Comparison of ENCODE assay signal across 13 cellular contexts in genomic region chr7:69651101-69651590, GRCh38.
DNase-seq lines count a peak whose midpoint lies in the region; ATAC-seq, FAIRE-seq and TF ChIP-seq lines count a peak whose summit lies in the region.
"Had no signal": no experiment of that assay in that cellular context is flagged by ENCODE, and none has a peak within 500 bp of the region (broad histone marks: within the 10 kb centered on the region; RNA-seq: fewer than 3 reads in every experiment).

No MANE protein-coding gene starts in this region.

- H3K27ac ChIP-seq in OCI-LY1 (ENCODE audit: low read depth, low read length, poor library complexity, severe bottlenecking) (peak overlapping the region; percentile 95), RWPE1 (no peak overlapping the region)

- peak; percentile 89 for FAIRE-seq in GM19239 (lab: Jason Lieb, UNC)

- H4K20me1 ChIP-seq in OCI-LY1 (ENCODE audit: insufficient read depth, low read length): no peaks in the 10 kb centered on the region

- H3K36me3 ChIP-seq in OCI-LY1 (ENCODE audit: insufficient read depth, low read length): no peaks in the 10 kb centered on the region
- H3K36me3 ChIP-seq: MG63 had no signal

- H3K79me2 ChIP-seq in OCI-LY1 (ENCODE audit: insufficient read depth, low read length): peaks cover 90% of the 10 kb centered on the region

- 0 out of 2 replicates have a peak, but pooled peaks cover 6% of the 10 kb centered on the region for H3F3A ChIP-seq in OCI-LY1 (ENCODE audit: insufficient read depth, low read length)

- H3K4me1 ChIP-seq in OCI-LY1 (ENCODE audit: insufficient read depth, low read length, severe bottlenecking): peaks cover 100% of the 10 kb centered on the region

- H2AFZ ChIP-seq in OCI-LY1 (ENCODE audit: low read length): no peak overlapping the region

- no peak overlapping the region for H3K4me3 ChIP-seq in GM12865 (ENCODE audit: low read depth, low read length)
- H3K4me3 ChIP-seq in OCI-LY1 (ENCODE audit: low read depth, low read length, poor library complexity, severe bottlenecking): peak overlapping the region; percentile 29
- H3K4me3 ChIP-seq: MG63 had no signal

- CTCF ChIA-PET in HEK293T (lab: Yijun Ruan, JAX): no interaction called here
- CTCF ChIA-PET in RWPE1 (lab: Yijun Ruan, JAX): no interaction called here

- H3K9me3 ChIP-seq in OCI-LY1 (ENCODE audit: low read length): no peaks in the 10 kb centered on the region
- H3K9me3 ChIP-seq: MG63 had no signal

- peak; percentile 94 for ATAC-seq in HG02852 (IDR thresholded peaks at IDR 0.05; ENCODE audit: unreplicated experiment)

- H3K4me2 ChIP-seq in OCI-LY1 (ENCODE audit: low read length): peak overlapping the region; percentile 57

- DNase-seq in GM12865 (ENCODE audit: low read depth): peak; percentile 83
- peak; percentile 10 for DNase-seq in GM19239 (ENCODE audit: insufficient read length, low spot score)
- DNase-seq in NOMO-1 treated with DMSO at 0.1 percent for 48 hours (lab: John Stamatoyannopoulos, UW; ENCODE audit: unreplicated experiment): no peak
- no peak for DNase-seq in DMS153 (lab: John Stamatoyannopoulos, UW)
- DNase-seq in HEK293T (ENCODE audit: extremely low spot score): no peak
- no peak for DNase-seq in RWPE1 (ENCODE audit: low spot score)
- DNase-seq: activated CD4-positive, alpha-beta T cell treated with anti-CD3 and anti-CD28 coated beads, Interleukin-2, amount 50 U/mL, for 48 hours; foreskin melanocyte; MG63; SHP77 treated with DMSO at 0.1 percent for 48 hours; stimulated activated CD4-positive, alpha-beta T cell treated with anti-CD3 and anti-CD28 coated beads, Interleukin-15, amount 100 ng/mL, for 24 hours had no signal

- peak overlapping the region; percentile 25; the same call in 1 of the 2 replicates for H3K9ac ChIP-seq in OCI-LY1 (ENCODE audit: low read length)

- TF ChIP-seq CTCF in GM12865 (IDR thresholded peaks at IDR 0.05; ENCODE audit: insufficient read depth, low read depth, low read length, missing control alignments) (no peak), OCI-LY1 (IDR thresholded peaks at IDR 0.05; ENCODE audit: low read length) (no peak), RWPE1 (conservative IDR thresholded peaks at IDR 0.05; ENCODE audit: low read depth) (no peak)

- POLR2A ChIA-PET in HEK293T (lab: Yijun Ruan, JAX): no interaction called here
- POLR2A ChIA-PET in RWPE1 (lab: Yijun Ruan, JAX; ENCODE audit: low non-redundant PET): no interaction called here

- no peaks in the 10 kb centered on the region for H3K27me3 ChIP-seq in OCI-LY1 (ENCODE audit: insufficient read depth, low read length)
- H3K27me3 ChIP-seq: MG63 had no signal

- H3K9me2 ChIP-seq in OCI-LY1 (ENCODE audit: low read depth, low read length): no peaks in the 10 kb centered on the region

TF ChIP-seq in HEK293T, 16 proteins besides CTCF, POLR2A, EP300 and RAD21:
- TF ChIP-seq TARDBP (IDR thresholded peaks at IDR 0.05) (no peak), L3MBTL2 (conservative IDR thresholded peaks at IDR 0.05) (no peak), ARNT (IDR thresholded peaks at IDR 0.05) (no peak), FOXM1 (IDR thresholded peaks at IDR 0.05; ENCODE audit: borderline replicate concordance) (no peak), ZNF384 (IDR thresholded peaks at IDR 0.05) (no peak), BHLHE40 (IDR thresholded peaks at IDR 0.05; ENCODE audit: borderline replicate concordance) (no peak), FOXK2 (IDR thresholded peaks at IDR 0.05) (no peak), LEF1 (IDR thresholded peaks at IDR 0.05; ENCODE audit: borderline replicate concordance) (no peak), NFRKB (IDR thresholded peaks at IDR 0.05) (no peak), ELF4 (IDR thresholded peaks at IDR 0.05) (no peak), HDGF (IDR thresholded peaks at IDR 0.05; ENCODE audit: borderline replicate concordance) (no peak), CTBP1 (IDR thresholded peaks at IDR 0.05; ENCODE audit: borderline replicate concordance) (no peak), FOXA1 (IDR thresholded peaks at IDR 0.05) (no peak), SUZ12 (IDR thresholded peaks at IDR 0.05) (no peak), SP1 (IDR thresholded peaks at IDR 0.05) (no peak), PKNOX1 (IDR thresholded peaks at IDR 0.05) (no peak)

Comparison
In these comparisons a context has a peak if more than half of its experiments do, and no peak if none do; other contexts are left out.
1. DNase-seq: peak in GM12865 (single experiment) and GM19239 (single experiment); none in NOMO-1 treated with DMSO at 0.1 percent for 48 hours (single experiment), DMS153 (single experiment), HEK293T (single experiment) and RWPE1 (single experiment).